2 cellular contexts compared by ENCODE assay signal in the genomic region with DNA sequence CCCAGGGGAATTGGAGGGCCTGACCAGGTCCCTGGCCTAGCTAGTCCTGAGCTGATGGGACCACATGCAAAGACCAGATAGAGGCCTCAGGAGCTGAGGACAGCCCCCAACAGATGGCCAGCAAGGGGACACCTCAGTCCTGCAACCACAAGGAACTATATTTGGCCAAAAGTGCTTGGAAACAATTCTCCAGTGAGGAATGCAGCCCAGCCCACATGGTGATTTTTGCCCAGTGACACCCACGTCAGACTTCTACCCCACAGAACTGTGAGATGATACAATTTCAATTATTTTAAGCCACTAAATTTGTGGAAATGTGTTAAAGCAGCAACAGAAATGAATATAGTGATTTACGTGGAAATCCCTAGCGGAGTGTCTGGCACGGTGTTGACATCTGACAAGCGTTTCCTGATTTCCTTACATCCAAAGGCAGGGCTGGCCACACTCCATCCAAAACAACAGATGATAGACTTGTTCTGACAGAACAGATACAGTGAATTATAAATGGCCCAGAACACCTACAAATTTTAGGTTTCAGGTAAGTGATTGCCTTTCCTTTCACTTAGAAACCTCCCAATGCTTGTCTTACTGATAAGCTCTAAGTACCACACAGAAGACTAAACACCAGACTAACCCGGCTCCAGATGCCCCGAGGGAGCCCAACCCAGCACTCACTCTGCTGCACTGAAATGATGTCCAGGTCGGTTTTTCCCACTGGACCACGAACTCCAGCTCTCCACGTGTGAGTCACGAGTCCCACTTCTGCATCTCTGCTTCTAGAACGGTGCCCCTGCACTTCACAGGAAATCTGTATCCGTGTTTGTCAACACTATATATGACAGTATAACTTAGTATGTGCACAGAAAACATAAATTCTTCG.
TF ChIP-seq lines count a peak whose summit lies in the region.

No MANE protein-coding gene starts in this region.

TF ChIP-seq in A549, 52 proteins besides CTCF, POLR2A, EP300 and RAD21:
- TF ChIP-seq ZNF302 (CRISPR knock-in tag; IDR thresholded peaks at IDR 0.05) (no peak), CEBPB (IDR thresholded peaks at IDR 0.05) (no peak), ZFP36 (IDR thresholded peaks at IDR 0.05; ENCODE audit: borderline replicate concordance, partially characterized antibody) (no peak)

TF ChIP-seq in IMR-90, 13 proteins besides CTCF, POLR2A, EP300 and RAD21:
- TF ChIP-seq CEBPB (IDR thresholded peaks at IDR 0.05; ENCODE audit: low read depth, low read length) (no peak), NFE2L2 (IDR thresholded peaks at IDR 0.05; ENCODE audit: low read depth, low read length) (no peak), MAZ (IDR thresholded peaks at IDR 0.05; ENCODE audit: borderline replicate concordance, low read depth, low read length) (no peak), MXI1 (IDR thresholded peaks at IDR 0.05; ENCODE audit: borderline replicate concordance, low read depth, low read length) (no peak), CHD1 (IDR thresholded peaks at IDR 0.05; ENCODE audit: low read depth, low read length) (no peak), SMC3 (IDR thresholded peaks at IDR 0.05; ENCODE audit: low read depth, low read length) (no peak), FOS (IDR thresholded peaks at IDR 0.05; ENCODE audit: low read depth, low read length) (no peak), MAFK (IDR thresholded peaks at IDR 0.05; ENCODE audit: low read depth, low read length) (no peak), ELK1 (IDR thresholded peaks at IDR 0.05; ENCODE audit: borderline replicate concordance, low read depth, low read length) (no peak), BHLHE40 (IDR thresholded peaks at IDR 0.05; ENCODE audit: low read depth, low read length) (no peak), RFX5 (IDR thresholded peaks at IDR 0.05; ENCODE audit: low read depth, low read length) (no peak), RCOR1 (IDR thresholded peaks at IDR 0.05; ENCODE audit: insufficient replicate concordance, low read length) (no peak)
- TF ChIP-seq, protein P1, sequence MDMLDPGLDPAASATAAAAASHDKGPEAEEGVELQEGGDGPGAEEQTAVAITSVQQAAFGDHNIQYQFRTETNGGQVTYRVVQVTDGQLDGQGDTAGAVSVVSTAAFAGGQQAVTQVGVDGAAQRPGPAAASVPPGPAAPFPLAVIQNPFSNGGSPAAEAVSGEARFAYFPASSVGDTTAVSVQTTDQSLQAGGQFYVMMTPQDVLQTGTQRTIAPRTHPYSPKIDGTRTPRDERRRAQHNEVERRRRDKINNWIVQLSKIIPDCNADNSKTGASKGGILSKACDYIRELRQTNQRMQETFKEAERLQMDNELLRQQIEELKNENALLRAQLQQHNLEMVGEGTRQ (IDR thresholded peaks at IDR 0.05; ENCODE audit: low read depth, low read length), result no peak
